ENCODE assay signal across 8 cellular contexts in the genomic region with DNA sequence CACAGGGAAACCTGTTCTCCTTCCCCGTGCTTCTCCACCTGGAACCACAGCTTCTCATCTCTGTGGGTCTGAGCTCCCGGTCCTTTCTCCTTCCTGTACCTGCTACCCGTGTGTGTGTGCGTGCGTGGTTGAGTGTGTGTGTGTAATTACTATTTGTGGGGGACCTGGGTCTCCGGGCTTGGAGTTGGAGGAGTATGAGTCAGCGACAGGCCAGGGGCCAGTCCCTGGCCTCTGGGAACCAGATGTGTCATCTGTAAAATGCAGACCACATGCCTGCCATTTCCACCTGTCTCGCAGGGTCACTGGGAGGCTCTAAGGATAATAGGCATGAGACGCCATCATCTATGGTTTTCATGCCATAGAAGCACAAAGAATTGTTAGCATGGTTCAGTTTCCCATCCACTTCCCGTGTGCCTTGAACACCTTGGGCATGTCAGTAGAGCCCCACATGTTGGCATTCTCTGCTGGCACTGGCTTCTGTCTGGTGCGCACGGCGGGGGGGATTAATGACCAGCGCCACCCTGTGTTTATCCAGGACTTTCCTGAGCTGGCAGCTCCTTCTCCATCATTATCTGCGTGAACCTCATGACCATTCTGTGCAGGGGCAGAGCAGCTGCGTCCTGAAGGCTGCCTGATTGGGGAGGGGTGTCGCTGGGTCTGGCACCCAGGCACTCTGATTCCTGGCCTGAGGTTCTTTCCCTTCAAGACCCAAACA. TPM values are rescaled to one million over a fixed set of nuclear protein-coding genes. Genes with fewer than 3 reads are reported as not detected.
DNase-seq lines count a peak whose midpoint lies in the region; FAIRE-seq and TF ChIP-seq lines count a peak whose summit lies in the region.

No MANE protein-coding gene starts in this region.

- H3K4me3 ChIP-seq in Caco-2 (ENCODE audit: low read depth, low read length) = peak overlapping the region; percentile 50; the same call in 1 of the 2 replicates
- no peak overlapping the region for H3K4me3 ChIP-seq in OCI-LY3 (ENCODE audit: low read length)
- H3K4me3 ChIP-seq in endothelial cell of umbilical vein (replicated peaks in 1 of 3; ENCODE audit: insufficient read depth in 1 of 3, low read depth in 1 of 3, low read length in 3 of 3) = peak overlapping the region in 2 of 3 experiments; percentile 44 to 78
- peak overlapping the region; percentile 94 for H3K4me3 ChIP-seq in osteoblast (ENCODE audit: insufficient read depth, low read length)

- peak overlapping the region; percentile 70 for H3K4me3 Mint-ChIP-seq in Caco-2 (ENCODE audit: unreplicated experiment)
- no peak overlapping the region for H3K4me3 Mint-ChIP-seq in activated CD4-positive, alpha-beta memory T cell treated with anti-CD3 and anti-CD28 coated beads, Interleukin-2, amount 10 ng/mL, durations not matched to agents 7 days and 5 days

- peaks cover 4% of the 10 kb centered on the region; the same call in 1 of the 2 replicates for H3K4me1 ChIP-seq in Caco-2
- H3K4me1 ChIP-seq in OCI-LY3 (ENCODE audit: low read length) = no peaks in the 10 kb centered on the region
- peaks cover 18% of the 10 kb centered on the region for H3K4me1 ChIP-seq in endothelial cell of umbilical vein (ENCODE audit: control insufficient read depth, extremely low read depth, insufficient read depth, low read length)
- H3K4me1 ChIP-seq in osteoblast (ENCODE audit: insufficient read depth, low read length) = peaks cover 11% of the 10 kb centered on the region

- no peaks in the 10 kb centered on the region for H3K27me3 Mint-ChIP-seq in Caco-2 (ENCODE audit: insufficient read depth, unreplicated experiment)
- H3K27me3 Mint-ChIP-seq in activated CD4-positive, alpha-beta memory T cell treated with anti-CD3 and anti-CD28 coated beads, Interleukin-2, amount 10 ng/mL, durations not matched to agents 7 days and 5 days = peaks cover 27% of the 10 kb centered on the region

- no peak overlapping the region for H3K9ac ChIP-seq in OCI-LY3 (ENCODE audit: low read length)
- peak overlapping the region; percentile 54 for H3K9ac ChIP-seq in endothelial cell of umbilical vein (replicated peaks; ENCODE audit: extremely low read depth, insufficient read depth, low read length)

- CTCF ChIA-PET in Caco-2 (lab: Charles Lee) = no interaction called here
- CTCF ChIA-PET in endothelial cell of umbilical vein (lab: Charles Lee) = interaction anchor here (0.6 to 3.9 kb wide), 19 partner anchors 9 to 111 kb away, joined by 3 to 38 read pairs (median 7); a partner anchor contains a TSS
- CTCF ChIA-PET in activated CD4-positive, alpha-beta memory T cell treated with anti-CD3 and anti-CD28 coated beads, Interleukin-2, amount 10 ng/mL, durations not matched to agents 7 days and 5 days (lab: Charles Lee) = interaction anchor here (2.0 to 3.4 kb wide), 2 partner anchors 12 to 15 kb away, joined by 7 to 12 read pairs; no protein-coding TSS in a partner anchor

- H3K79me2 ChIP-seq in OCI-LY3 (ENCODE audit: low read length) (no peaks in the 10 kb centered on the region), endothelial cell of umbilical vein (ENCODE audit: control insufficient read depth, insufficient read depth, low read length) (peaks cover 13% of the 10 kb centered on the region), osteoblast (ENCODE audit: insufficient read depth, low read length) (peaks cover 25% of the 10 kb centered on the region)

- H3K9me3 Mint-ChIP-seq in Caco-2 (ENCODE audit: unreplicated experiment) = no peaks in the 10 kb centered on the region
- no peaks in the 10 kb centered on the region for H3K9me3 Mint-ChIP-seq in activated CD4-positive, alpha-beta memory T cell treated with anti-CD3 and anti-CD28 coated beads, Interleukin-2, amount 10 ng/mL, durations not matched to agents 7 days and 5 days

- TF ChIP-seq CTCF in Caco-2 (IDR thresholded peaks at IDR 0.05; ENCODE audit: insufficient read depth in 1 of 2, low read depth in 1 of 2, low read length in 1 of 2, severe bottlenecking in 1 of 2, unreplicated experiment in 1 of 2) (no peak), OCI-LY3 (IDR thresholded peaks at IDR 0.05; ENCODE audit: low read depth, low read length) (0 out of 2 replicates have a peak, but pooled peaks have one; percentile 3), endothelial cell of umbilical vein (IDR thresholded peaks at IDR 0.05; ENCODE audit: extremely low read depth in 1 of 2, insufficient read depth in 1 of 2, low read depth in 1 of 2, low read length in 2 of 2) (peak in 1 of 2 donors; percentile 17), osteoblast (IDR thresholded peaks at IDR 0.05; ENCODE audit: extremely low read depth, low read depth, low read length) (no peak)

- no peaks in the 10 kb centered on the region for H3K9me1 ChIP-seq in endothelial cell of umbilical vein (replicated peaks; ENCODE audit: control insufficient read depth, extremely low read depth, insufficient read depth, low read length)

- TF ChIP-seq POLR2A in endothelial cell of umbilical vein (IDR thresholded peaks at IDR 0.05; ENCODE audit: low read depth, low read length) = no peak

- DNase-seq in Caco-2 = no peak
- DNase-seq in endothelial cell of umbilical vein (ENCODE audit: low read depth, low spot score) = no peak
- DNase-seq in osteoblast (ENCODE audit: insufficient read length, low spot score, missing footprints) = peak; percentile 77
- no peak for DNase-seq in hypothalamus (lab: John Stamatoyannopoulos, UW)
- DNase-seq in T-helper 9 cell = no peak
- DNase-seq in activated CD4-positive, alpha-beta memory T cell treated with anti-CD3 and anti-CD28 coated beads, Interleukin-2, amount 10 ng/mL, durations not matched to agents 7 days and 5 days = no peak
- no peak for DNase-seq in NCI-H82 treated with DMSO at 0.1 percent for 48 hours (lab: John Stamatoyannopoulos, UW; ENCODE audit: unreplicated experiment)

- peaks cover 6% of the 10 kb centered on the region for H3K4me1 Mint-ChIP-seq in Caco-2 (ENCODE audit: low read depth, unreplicated experiment)
- peaks cover 2% of the 10 kb centered on the region for H3K4me1 Mint-ChIP-seq in activated CD4-positive, alpha-beta memory T cell treated with anti-CD3 and anti-CD28 coated beads, Interleukin-2, amount 10 ng/mL, durations not matched to agents 7 days and 5 days

- no peaks in the 10 kb centered on the region for H3K27me3 ChIP-seq in Caco-2 (replicated peaks; ENCODE audit: control insufficient read depth, insufficient read depth, low read length)
- H3K27me3 ChIP-seq in OCI-LY3 (ENCODE audit: low read depth, low read length) = peaks cover 34% of the 10 kb centered on the region
- H3K27me3 ChIP-seq in endothelial cell of umbilical vein (ENCODE audit: control insufficient read depth in 2 of 2, insufficient read depth in 2 of 2, low read length in 2 of 2) = no peaks in the 10 kb centered on the region
- H3K27me3 ChIP-seq in osteoblast (ENCODE audit: insufficient read depth, low read length) = no peaks in the 10 kb centered on the region

- H2AFZ ChIP-seq in OCI-LY3 (ENCODE audit: low read depth, low read length) (no peak overlapping the region), endothelial cell of umbilical vein (ENCODE audit: low read depth, low read length) (no peak overlapping the region), osteoblast (ENCODE audit: low read length) (no peak overlapping the region)

- H3K36me3 Mint-ChIP-seq in Caco-2 (ENCODE audit: insufficient read depth, unreplicated experiment) = peaks cover 12% of the 10 kb centered on the region
- H3K36me3 Mint-ChIP-seq in activated CD4-positive, alpha-beta memory T cell treated with anti-CD3 and anti-CD28 coated beads, Interleukin-2, amount 10 ng/mL, durations not matched to agents 7 days and 5 days (ENCODE audit: low read depth) = no peaks in the 10 kb centered on the region

- no peaks in the 10 kb centered on the region for H3K36me3 ChIP-seq in Caco-2 (ENCODE audit: control insufficient read depth, insufficient read depth, low read length)
- H3K36me3 ChIP-seq in OCI-LY3 (replicated peaks; ENCODE audit: low read depth, low read length) = no peaks in the 10 kb centered on the region
- peaks cover 0 to 13% of the 10 kb centered on the region in 2 experiments for H3K36me3 ChIP-seq in endothelial cell of umbilical vein (ENCODE audit: control insufficient read depth in 2 of 2, extremely low read depth in 1 of 2, insufficient read depth in 2 of 2, low read length in 2 of 2)
- peaks cover 17% of the 10 kb centered on the region for H3K36me3 ChIP-seq in osteoblast (ENCODE audit: insufficient read depth, low read length)

- POLR2A ChIA-PET in Caco-2 (lab: Charles Lee) = no interaction called here
- POLR2A ChIA-PET in endothelial cell of umbilical vein (lab: Charles Lee) = interaction anchor here (0.5 kb wide), 1 partner anchor 16 kb away, joined by 6 read pairs; no protein-coding TSS in a partner anchor
- POLR2A ChIA-PET in activated CD4-positive, alpha-beta memory T cell treated with anti-CD3 and anti-CD28 coated beads, Interleukin-2, amount 10 ng/mL, durations not matched to agents 7 days and 5 days (lab: Charles Lee) = interaction anchor here (1.5 kb wide), 1 partner anchor 15 kb away, joined by 5 read pairs; no protein-coding TSS in a partner anchor

- BruUV-seq in Caco-2 (replicated peaks; lab: Mats Ljungman, UMichigan) = no TSS peak
- BruUV-seq in endothelial cell of umbilical vein (replicated peaks; lab: Mats Ljungman, UMichigan) = no TSS peak

- intact Hi-C loops in Caco-2 (cut with micrococcal nuclease; ENCODE audit: unreplicated experiment) (no loop called here), endothelial cell of umbilical vein (cut with micrococcal nuclease) (loop anchor here (1.0 kb wide), 1 partner anchor 55 kb away; no protein-coding TSS in a partner anchor)

- peak; percentile 82 for FAIRE-seq in endothelial cell of umbilical vein (lab: Jason Lieb, UNC)

- dilution Hi-C loops in endothelial cell of umbilical vein (cut with MboI; ENCODE audit: extremely low pct_ligation_motif_present, low sequenced_read_pairs) = no loop called here

- H3K4me2 ChIP-seq in OCI-LY3 (ENCODE audit: low read length) (no peak overlapping the region), endothelial cell of umbilical vein (ENCODE audit: insufficient read depth, low read length) (peak overlapping the region; percentile 75), osteoblast (ENCODE audit: insufficient read depth, low read length) (peak overlapping the region; percentile 95)

- no peaks in the 10 kb centered on the region for H3K9me3 ChIP-seq in Caco-2
- H3K9me3 ChIP-seq in OCI-LY3 (ENCODE audit: insufficient read depth, low read length) = no peaks in the 10 kb centered on the region
- no peaks in the 10 kb centered on the region for H3K9me3 ChIP-seq in endothelial cell of umbilical vein (replicated peaks; ENCODE audit: control insufficient read depth, insufficient read depth, low read length)
- no peaks in the 10 kb centered on the region for H3K9me3 ChIP-seq in osteoblast (ENCODE audit: low read depth, low read length)

- H4K20me1 ChIP-seq in OCI-LY3 (ENCODE audit: insufficient read depth, low read length) = no peaks in the 10 kb centered on the region
- H4K20me1 ChIP-seq in endothelial cell of umbilical vein (replicated peaks; ENCODE audit: control insufficient read depth, extremely low read depth, insufficient read depth, low read length) = no peaks in the 10 kb centered on the region
- peaks cover 5% of the 10 kb centered on the region for H4K20me1 ChIP-seq in osteoblast (ENCODE audit: insufficient read depth, low read length)

- no peak overlapping the region for H3K27ac Mint-ChIP-seq in Caco-2 (ENCODE audit: unreplicated experiment)
- no peak overlapping the region for H3K27ac Mint-ChIP-seq in activated CD4-positive, alpha-beta memory T cell treated with anti-CD3 and anti-CD28 coated beads, Interleukin-2, amount 10 ng/mL, durations not matched to agents 7 days and 5 days

- H3K27ac ChIP-seq in OCI-LY3 (ENCODE audit: low read length) (no peak overlapping the region), endothelial cell of umbilical vein (ENCODE audit: insufficient read depth, low read depth, low read length) (no peak overlapping the region), osteoblast (ENCODE audit: low read depth, low read length) (no peak overlapping the region)

RNA-seq across cellular contexts. Expression of a gene that starts 1.5 kb away (rescaled TPM):
- total RNA-seq in Caco-2 (2022) = 10.3 and 13.5 TPM in 2 replicates
- 15.5 and 18.5 TPM in 2 replicates for total RNA-seq in endothelial cell of umbilical vein
- polyA plus RNA-seq in endothelial cell of umbilical vein = 19.0 and 30.1 TPM in 2 replicates
- 14.3 and 20.6 TPM in 2 replicates for polyA plus RNA-seq in endothelial cell of umbilical vein (2011; cell fraction: cytosol; rRNA removed)
- polyA plus RNA-seq in endothelial cell of umbilical vein (2011; cell fraction: nucleus; rRNA removed) = 15.3 and 16.2 TPM in 2 replicates
- polyA plus RNA-seq in endothelial cell of umbilical vein (2012) = 8.4 and 10.2 TPM in 2 replicates
- polyA minus RNA-seq in endothelial cell of umbilical vein = 5.1 and 6.5 TPM in 2 replicates
- 8.7 TPM for polyA minus RNA-seq in endothelial cell of umbilical vein (2011; cell fraction: cytosol; rRNA and poly(A)+ RNA removed)
- polyA minus RNA-seq in endothelial cell of umbilical vein (2011; cell fraction: nucleus; rRNA and poly(A)+ RNA removed) = 3.0 and 4.4 TPM in 2 replicates
- total RNA-seq in osteoblast = 17.4 and 17.7 TPM in 2 replicates
- not detected for total RNA-seq in activated CD4-positive, alpha-beta memory T cell treated with anti-CD3 and anti-CD28 coated beads, Interleukin-2, amount 10 ng/mL, durations not matched to agents 7 days and 5 days

RNA-seq across cellular contexts. Expression of a gene that starts 14.8 kb away (rescaled TPM):
- total RNA-seq in Caco-2 (2022) (not detected in 2 replicates), endothelial cell of umbilical vein (not detected in 2 replicates), osteoblast (not detected in 2 replicates)
- 0.08 TPM in 1 of 2 replicates, not detected in the other for polyA plus RNA-seq in endothelial cell of umbilical vein
- polyA plus RNA-seq in endothelial cell of umbilical vein (2011; cell fraction: cytosol; rRNA removed) = not detected in 2 replicates
- not detected in 2 replicates for polyA plus RNA-seq in endothelial cell of umbilical vein (2011; cell fraction: nucleus; rRNA removed)
- not detected in 2 replicates for polyA plus RNA-seq in endothelial cell of umbilical vein (2012)
- polyA minus RNA-seq in endothelial cell of umbilical vein = not detected in 2 replicates
- polyA minus RNA-seq in endothelial cell of umbilical vein (2011; cell fraction: cytosol; rRNA and poly(A)+ RNA removed) = not detected
- polyA minus RNA-seq in endothelial cell of umbilical vein (2011; cell fraction: nucleus; rRNA and poly(A)+ RNA removed) = not detected in 2 replicates
- total RNA-seq in activated CD4-positive, alpha-beta memory T cell treated with anti-CD3 and anti-CD28 coated beads, Interleukin-2, amount 10 ng/mL, durations not matched to agents 7 days and 5 days = under 1 TPM in 1 of 2 experiments, not detected in 1; 0.15 TPM

RNA-seq across cellular contexts. Expression of a gene that starts 20.9 kb away (rescaled TPM):
- total RNA-seq in Caco-2 (2022) (5.3 and 5.5 TPM in 2 replicates), endothelial cell of umbilical vein (8.0 and 9.8 TPM in 2 replicates), osteoblast (8.0 and 9.4 TPM in 2 replicates)
- 1.8 and 2.0 TPM in 2 replicates for polyA plus RNA-seq in endothelial cell of umbilical vein
- polyA plus RNA-seq in endothelial cell of umbilical vein (2011; cell fraction: cytosol; rRNA removed) = 1.3 and 1.7 TPM in 2 replicates
- 0.87 and 0.90 TPM in 2 replicates for polyA plus RNA-seq in endothelial cell of umbilical vein (2011; cell fraction: nucleus; rRNA removed)
- polyA plus RNA-seq in endothelial cell of umbilical vein (2012) = 6.0 and 6.4 TPM in 2 replicates
- 1.4 and 2.0 TPM in 2 replicates for polyA minus RNA-seq in endothelial cell of umbilical vein
- 3.5 TPM for polyA minus RNA-seq in endothelial cell of umbilical vein (2011; cell fraction: cytosol; rRNA and poly(A)+ RNA removed)
- 0.72 and 1.5 TPM in 2 replicates for polyA minus RNA-seq in endothelial cell of umbilical vein (2011; cell fraction: nucleus; rRNA and poly(A)+ RNA removed)
- total RNA-seq in activated CD4-positive, alpha-beta memory T cell treated with anti-CD3 and anti-CD28 coated beads, Interleukin-2, amount 10 ng/mL, durations not matched to agents 7 days and 5 days = 10 to 100 TPM; 10.5 to 11.6 TPM

RNA-seq across cellular contexts. Expression of a gene that starts 48.5 kb away (rescaled TPM):
- 149 and 165 TPM in 2 replicates for total RNA-seq in Caco-2 (2022)
- total RNA-seq in endothelial cell of umbilical vein = 55.7 and 127 TPM in 2 replicates
- 336 and 493 TPM in 2 replicates for polyA plus RNA-seq in endothelial cell of umbilical vein
- 252 and 322 TPM in 2 replicates for polyA plus RNA-seq in endothelial cell of umbilical vein (2011; cell fraction: cytosol; rRNA removed)
- 154 and 214 TPM in 2 replicates for polyA plus RNA-seq in endothelial cell of umbilical vein (2011; cell fraction: nucleus; rRNA removed)
- 194 and 480 TPM in 2 replicates for polyA plus RNA-seq in endothelial cell of umbilical vein (2012)
- polyA minus RNA-seq in endothelial cell of umbilical vein = 105 and 133 TPM in 2 replicates
- 6.2 TPM for polyA minus RNA-seq in endothelial cell of umbilical vein (2011; cell fraction: cytosol; rRNA and poly(A)+ RNA removed)
- 41.2 and 59.8 TPM in 2 replicates for polyA minus RNA-seq in endothelial cell of umbilical vein (2011; cell fraction: nucleus; rRNA and poly(A)+ RNA removed)
- total RNA-seq in osteoblast = 0.72 TPM in 1 of 2 replicates, not detected in the other
- 1,000 to 10,000 TPM; 4,131 to 4,213 TPM for total RNA-seq in activated CD4-positive, alpha-beta memory T cell treated with anti-CD3 and anti-CD28 coated beads, Interleukin-2, amount 10 ng/mL, durations not matched to agents 7 days and 5 days

Comparison
In these comparisons a context has a peak if more than half of its experiments do, and no peak if none do; other contexts are left out.
1. RNA of a gene that starts 1.5 kb away (total RNA-seq): 15.5 to 18.5 TPM in endothelial cell of umbilical vein, 17.4 to 17.7 TPM in osteoblast and 10.3 to 13.5 TPM in Caco-2; not detected in activated CD4-positive, alpha-beta memory T cell treated with anti-CD3 and anti-CD28 coated beads, Interleukin-2, amount 10 ng/mL, durations not matched to agents 7 days and 5 days; every median in the first group is over 10 times any median in the second.